Comparison of ENCODE assay signal across 8 cellular contexts in genomic region chr20:50186151-50186885, GRCh38. TPM values are rescaled to one million over a fixed set of nuclear protein-coding genes. Genes with fewer than 3 reads are reported as not detected.
DNase-seq lines count a peak whose midpoint lies in the region; ATAC-seq and TF ChIP-seq lines count a peak whose summit lies in the region.

No MANE protein-coding gene starts in this region.

- ATAC-seq in memory B cell (ENCODE audit: low read depth): no peak
- ATAC-seq in GM18870 (IDR thresholded peaks at IDR 0.05; ENCODE audit: unreplicated experiment): no peak

- peak overlapping the region in 5 of 7 donors; percentile 13 to 82 (median 63) for H3K27ac Mint-ChIP-seq in CD14-positive monocyte
- no peak overlapping the region for H3K27ac Mint-ChIP-seq in activated CD4-positive, alpha-beta memory T cell treated with anti-CD3 and anti-CD28 coated beads, Interleukin-2, amount 10 ng/mL, durations not matched to agents 7 days and 5 days
- H3K27ac Mint-ChIP-seq in memory B cell: no peak overlapping the region

- H3K27ac ChIP-seq in HL-60 (replicated peaks): no peak overlapping the region

- TF ChIP-seq CTCF in CD14-positive monocyte (IDR thresholded peaks at IDR 0.05) (peak; percentile 99), HL-60 (IDR thresholded peaks at IDR 0.05; ENCODE audit: insufficient read depth, low read length) (peak; percentile 96)

- no peak overlapping the region for H3K4me3 ChIP-seq in HL-60 (replicated peaks; ENCODE audit: insufficient read depth, low read length)

- peaks cover 0 to 2% (median 0%) of the 10 kb centered on the region in 7 donors for H3K9me3 Mint-ChIP-seq in CD14-positive monocyte
- H3K9me3 Mint-ChIP-seq in activated CD4-positive, alpha-beta memory T cell treated with anti-CD3 and anti-CD28 coated beads, Interleukin-2, amount 10 ng/mL, durations not matched to agents 7 days and 5 days: no peaks in the 10 kb centered on the region
- no peaks in the 10 kb centered on the region for H3K9me3 Mint-ChIP-seq in memory B cell

- POLR2A ChIA-PET in activated CD4-positive, alpha-beta memory T cell treated with anti-CD3 and anti-CD28 coated beads, Interleukin-2, amount 10 ng/mL, durations not matched to agents 7 days and 5 days (lab: Charles Lee): no interaction called here

- CTCF ChIA-PET in activated CD4-positive, alpha-beta memory T cell treated with anti-CD3 and anti-CD28 coated beads, Interleukin-2, amount 10 ng/mL, durations not matched to agents 7 days and 5 days (lab: Charles Lee): interaction anchor here (0.6 to 5.7 kb wide), 11 partner anchors 14 to 563 kb away, joined by 3 to 82 read pairs (median 4); no protein-coding TSS in a partner anchor

- DNase-seq in CD14-positive monocyte (ENCODE audit: low spot score) (peak; percentile 83), HL-60 (ENCODE audit: low read depth in 1 of 2, low spot score in 1 of 2) (peak; percentile 77 to 88), NCI-H82 treated with DMSO at 0.1 percent for 48 hours (lab: John Stamatoyannopoulos, UW; ENCODE audit: unreplicated experiment) (peak; percentile 65), ecto neural progenitor cell (ENCODE audit: low spot score) (peak; percentile 95), memory B cell (ENCODE audit: low spot score in 2 of 2) (peak; percentile 86 to 96)
- DNase-seq in activated CD4-positive, alpha-beta memory T cell treated with anti-CD3 and anti-CD28 coated beads, Interleukin-2, amount 10 ng/mL, durations not matched to agents 7 days and 5 days: peak; percentile 89
- DNase-seq in stimulated activated CD8-positive, alpha-beta memory T cell treated with anti-CD3 and anti-CD28 coated beads, Interleukin-15, amount 100 ng/mL, for 4 hours (ENCODE audit: low read depth in 2 of 2): peak; percentile 58 to 70

- H3K36me3 Mint-ChIP-seq in CD14-positive monocyte (no peaks in the 10 kb centered on the region), memory B cell (no peaks in the 10 kb centered on the region)
- no peaks in the 10 kb centered on the region for H3K36me3 Mint-ChIP-seq in activated CD4-positive, alpha-beta memory T cell treated with anti-CD3 and anti-CD28 coated beads, Interleukin-2, amount 10 ng/mL, durations not matched to agents 7 days and 5 days (ENCODE audit: low read depth)

- intact Hi-C loops in CD14-positive monocyte (cut with micrococcal nuclease): loop anchor here (2.0 to 5.0 kb wide), 3 partner anchors 274 to 394 kb away; no protein-coding TSS in a partner anchor

- H3K4me1 Mint-ChIP-seq in CD14-positive monocyte (peaks cover 51% of the 10 kb centered on the region), memory B cell (no peaks in the 10 kb centered on the region)
- peaks cover 7% of the 10 kb centered on the region for H3K4me1 Mint-ChIP-seq in activated CD4-positive, alpha-beta memory T cell treated with anti-CD3 and anti-CD28 coated beads, Interleukin-2, amount 10 ng/mL, durations not matched to agents 7 days and 5 days

- H3K27me3 Mint-ChIP-seq in CD14-positive monocyte (ENCODE audit: low read depth in 3 of 3) (peaks cover 3 to 6% (median 3%) of the 10 kb centered on the region in 3 donors), memory B cell (peaks cover 11% of the 10 kb centered on the region)
- H3K27me3 Mint-ChIP-seq in activated CD4-positive, alpha-beta memory T cell treated with anti-CD3 and anti-CD28 coated beads, Interleukin-2, amount 10 ng/mL, durations not matched to agents 7 days and 5 days: peaks cover 22% of the 10 kb centered on the region

- no peaks in the 10 kb centered on the region for H3K27me3 ChIP-seq in HL-60 (ENCODE audit: insufficient read depth, poor library complexity, severe bottlenecking)

- H3K4me3 Mint-ChIP-seq in CD14-positive monocyte: peak overlapping the region in 1 of 2 donors; percentile 57
- H3K4me3 Mint-ChIP-seq in activated CD4-positive, alpha-beta memory T cell treated with anti-CD3 and anti-CD28 coated beads, Interleukin-2, amount 10 ng/mL, durations not matched to agents 7 days and 5 days: no peak overlapping the region
- H3K4me3 Mint-ChIP-seq in memory B cell: no peak overlapping the region

RNA-seq across cellular contexts. Expression of gene CEBPB, which starts 4.3 kb away (rescaled TPM):
- 10 to 100 TPM; 52.4 to 80.8 TPM for polyA plus RNA-seq in CD14-positive monocyte
- total RNA-seq in activated CD4-positive, alpha-beta memory T cell treated with anti-CD3 and anti-CD28 coated beads, Interleukin-2, amount 10 ng/mL, durations not matched to agents 7 days and 5 days: 10 to 100 TPM; 36.5 to 37.5 TPM

RNA-seq across cellular contexts. Expression of gene PEDS1, which starts 32.8 kb away (rescaled TPM):
- polyA plus RNA-seq in CD14-positive monocyte: 10 to 100 TPM; 19.6 to 25.2 TPM
- 10 to 100 TPM; 30.3 to 32.3 TPM for total RNA-seq in activated CD4-positive, alpha-beta memory T cell treated with anti-CD3 and anti-CD28 coated beads, Interleukin-2, amount 10 ng/mL, durations not matched to agents 7 days and 5 days

Comparison
In these comparisons a context has a peak if more than half of its experiments do, and no peak if none do; other contexts are left out.
1. H3K27ac Mint-ChIP-seq: peak in CD14-positive monocyte (5 of 7); none in activated CD4-positive, alpha-beta memory T cell treated with anti-CD3 and anti-CD28 coated beads, Interleukin-2, amount 10 ng/mL, durations not matched to agents 7 days and 5 days (single experiment) and memory B cell (single experiment).
2. Peak in every context shown above with its lines, with median percentiles within 50 percentile points of each other: DNase-seq.